Comparison of ENCODE assay signal across 12 cellular contexts in genomic region chr19:8655340-8655709, GRCh38. TPM values are rescaled to one million over a fixed set of nuclear protein-coding genes. Genes with fewer than 3 reads are reported as not detected.
DNase-seq lines count a peak whose midpoint lies in the region; ATAC-seq, FAIRE-seq and TF ChIP-seq lines count a peak whose summit lies in the region.
"Had no signal": no experiment of that assay in that cellular context is flagged by ENCODE, and none has a peak within 500 bp of the region (broad histone marks: within the 10 kb centered on the region; RNA-seq: fewer than 3 reads in every experiment).

No MANE protein-coding gene starts in this region.

- in situ Hi-C loops in K562 (cut with MboI) = loop anchor here (5.0 kb wide), 1 partner anchor 37 kb away; no protein-coding TSS in a partner anchor

- no peak overlapping the region for H3K4me2 ChIP-seq in K562 (ENCODE audit: insufficient read depth, low read length)

- H3K27me3 Mint-ChIP-seq in activated T-helper 1 cell treated with anti-CD3 and anti-CD28 coated beads, Interleukin-12 subunit alpha, Interleukin-12 subunit beta, Interleukin-2, Interleukin-4 antibody, amounts not matched to agents 30 ng/mL and 10 ng/mL and 1 ng/mL, durations not matched to agents 14 hours and 24 hours and 36 hours (ENCODE audit: insufficient read depth) = peaks cover 8% of the 10 kb centered on the region
- H3K27me3 Mint-ChIP-seq in activated CD4-positive, alpha-beta T cell treated with anti-CD3 and anti-CD28 coated beads, Interleukin-2, amount 10 ng/mL, durations not matched to agents 24 days and 14 days = peaks cover 3% of the 10 kb centered on the region

- POLR2A ChIA-PET in K562 (lab: Yijun Ruan, JAX) = no interaction called here

- no peaks in the 10 kb centered on the region for H3K79me2 ChIP-seq in K562 (ENCODE audit: control insufficient read depth, insufficient read depth, low read length)

- H3K36me3 ChIP-seq in K562 (ENCODE audit: control insufficient read depth, insufficient read depth, low read length) = no peaks in the 10 kb centered on the region

- ATAC-seq in K562 = peak; percentile 38
- ATAC-seq in GM18868 (IDR thresholded peaks at IDR 0.05; ENCODE audit: unreplicated experiment) = no peak

- no peaks in the 10 kb centered on the region for H3K9me1 ChIP-seq in K562 (ENCODE audit: control insufficient read depth, insufficient read depth, low read length)

- CTCF ChIA-PET in K562 (lab: Yijun Ruan, JAX; ENCODE audit: low intra/inter-chr PET ratio) = interaction anchor here (0.6 to 4.4 kb wide), 5 partner anchors 35 to 1141 kb away, joined by 3 to 50 read pairs (median 3); no protein-coding TSS in a partner anchor

- no peak overlapping the region for H2AFZ ChIP-seq in K562 (ENCODE audit: low read depth, low read length)

- H3K9ac ChIP-seq in K562 (ENCODE audit: insufficient read depth in 1 of 2, low read depth in 2 of 2, low read length in 2 of 2) = no peak overlapping the region

- peaks cover 5% of the 10 kb centered on the region for H3K4me1 Mint-ChIP-seq in activated T-helper 1 cell treated with anti-CD3 and anti-CD28 coated beads, Interleukin-12 subunit alpha, Interleukin-12 subunit beta, Interleukin-2, Interleukin-4 antibody, amounts not matched to agents 30 ng/mL and 10 ng/mL and 1 ng/mL, durations not matched to agents 14 hours and 24 hours and 36 hours (ENCODE audit: low read depth)
- peaks cover 9% of the 10 kb centered on the region for H3K4me1 Mint-ChIP-seq in activated CD4-positive, alpha-beta T cell treated with anti-CD3 and anti-CD28 coated beads, Interleukin-2, amount 10 ng/mL, durations not matched to agents 24 days and 14 days

- DNase-seq in activated T-helper 1 cell treated with Interleukin-2 at 50 U/mL for 16 hours (ENCODE audit: low read depth) = peak; percentile 24
- DNase-seq in activated T-helper 1 cell treated with anti-CD3 and anti-CD28 coated beads, Interleukin-12 subunit alpha, Interleukin-12 subunit beta, Interleukin-2, Interleukin-4 antibody, amounts not matched to agents 30 ng/mL and 10 ng/mL and 1 ng/mL, durations not matched to agents 14 hours and 24 hours and 36 hours (ENCODE audit: low spot score) = no peak
- DNase-seq in activated CD4-positive, alpha-beta T cell treated with anti-CD3 and anti-CD28 coated beads, Interleukin-2, amount 10 ng/mL, durations not matched to agents 24 days and 14 days = peak; percentile 70
- DNase-seq in K562 (ENCODE audit: extremely low read depth in 1 of 4, low spot score in 3 of 4) = peak in 2 of 4 experiments; percentile 21
- DNase-seq in stimulated activated naive CD4-positive, alpha-beta T cell treated with Interleukin-2 at 50 U/mL for 16 hours (lab: John Stamatoyannopoulos, UW) = peak; percentile 24
- no peak for DNase-seq in midbrain (lab: John Stamatoyannopoulos, UW)
- no peak for DNase-seq in NOMO-1 (lab: John Stamatoyannopoulos, UW; ENCODE audit: unreplicated experiment in 2 of 2)
- DNase-seq: NCI-H187 treated with DMSO at 0.1 percent for 48 hours had no signal

- H3K4me3 ChIP-seq in K562 = no peak overlapping the region

- no peaks in the 10 kb centered on the region for H4K20me1 ChIP-seq in K562 (replicated peaks; ENCODE audit: control insufficient read depth, insufficient read depth, low read length)

- H3K4me3 Mint-ChIP-seq in activated T-helper 1 cell treated with anti-CD3 and anti-CD28 coated beads, Interleukin-12 subunit alpha, Interleukin-12 subunit beta, Interleukin-2, Interleukin-4 antibody, amounts not matched to agents 30 ng/mL and 10 ng/mL and 1 ng/mL, durations not matched to agents 14 hours and 24 hours and 36 hours = no peak overlapping the region
- H3K4me3 Mint-ChIP-seq in activated CD4-positive, alpha-beta T cell treated with anti-CD3 and anti-CD28 coated beads, Interleukin-2, amount 10 ng/mL, durations not matched to agents 24 days and 14 days = peak overlapping the region; percentile 8

- TF ChIP-seq EP300 in K562 (IDR thresholded peaks at IDR 0.05; ENCODE audit: low read length) = no peak

- H3K27ac ChIP-seq in K562 (ENCODE audit: extremely low read depth, low read depth, low read length) = no peak overlapping the region

- H3K27me3 ChIP-seq in K562 (ENCODE audit: control insufficient read depth in 2 of 2, insufficient read depth in 2 of 2, low read length in 2 of 2) = peaks cover 0 to 20% of the 10 kb centered on the region in 2 experiments; a peak in 3 of 5 replicates

- no peak for TF ChIP-seq CTCF in K562 (IDR thresholded peaks at IDR 0.05 in 2 of 3, conservative IDR thresholded peaks at IDR 0.05 in 1 of 3; ENCODE audit: insufficient read depth in 2 of 3, low read depth in 1 of 3, low read length in 3 of 3)

- TF ChIP-seq POLR2A in K562 (conservative IDR thresholded peaks at IDR 0.05) = no peak

- TF ChIP-seq RAD21 in K562 (CRISPR knock-in tag; conservative IDR thresholded peaks at IDR 0.05 in 1 of 2, IDR thresholded peaks at IDR 0.05 in 1 of 2) = no peak

- no peaks in the 10 kb centered on the region for H3K9me3 Mint-ChIP-seq in activated T-helper 1 cell treated with anti-CD3 and anti-CD28 coated beads, Interleukin-12 subunit alpha, Interleukin-12 subunit beta, Interleukin-2, Interleukin-4 antibody, amounts not matched to agents 30 ng/mL and 10 ng/mL and 1 ng/mL, durations not matched to agents 14 hours and 24 hours and 36 hours
- no peaks in the 10 kb centered on the region for H3K9me3 Mint-ChIP-seq in activated CD4-positive, alpha-beta T cell treated with anti-CD3 and anti-CD28 coated beads, Interleukin-2, amount 10 ng/mL, durations not matched to agents 24 days and 14 days

- intact Hi-C loops in activated T-helper 1 cell treated with anti-CD3 and anti-CD28 coated beads, Interleukin-12 subunit alpha, Interleukin-12 subunit beta, Interleukin-2, Interleukin-4 antibody, amounts not matched to agents 30 ng/mL and 10 ng/mL and 1 ng/mL, durations not matched to agents 14 hours and 24 hours and 36 hours (cut with micrococcal nuclease) = loop anchor here (2.0 kb wide), 2 partner anchors 47 to 177 kb away; partner anchors contain the start of genes MBD3L1 and ZNF558
- intact Hi-C loops in activated CD4-positive, alpha-beta T cell treated with anti-CD3 and anti-CD28 coated beads, Interleukin-2, amount 10 ng/mL, durations not matched to agents 24 days and 14 days (cut with micrococcal nuclease) = loop anchor here (2.0 kb wide), 1 partner anchor 425 kb away; no protein-coding TSS in a partner anchor
- intact Hi-C loops in K562 (cut with micrococcal nuclease) = no loop called here

- WGBS in K562 (ENCODE audit: insufficient coverage, low coverage, missing lambda C conversion rate) = 0% methylated on average over 9 of the region's 12 CpGs

- H3K4me1 ChIP-seq in K562 (replicated peaks in 1 of 2; ENCODE audit: control insufficient read depth in 2 of 2, insufficient read depth in 2 of 2, low read length in 2 of 2) = peaks cover 0 to 6% of the 10 kb centered on the region in 2 experiments; a peak in 3 of 5 replicates

- H3K27ac Mint-ChIP-seq in activated T-helper 1 cell treated with anti-CD3 and anti-CD28 coated beads, Interleukin-12 subunit alpha, Interleukin-12 subunit beta, Interleukin-2, Interleukin-4 antibody, amounts not matched to agents 30 ng/mL and 10 ng/mL and 1 ng/mL, durations not matched to agents 14 hours and 24 hours and 36 hours = no peak overlapping the region
- no peak overlapping the region for H3K27ac Mint-ChIP-seq in activated CD4-positive, alpha-beta T cell treated with anti-CD3 and anti-CD28 coated beads, Interleukin-2, amount 10 ng/mL, durations not matched to agents 24 days and 14 days

- H3K9me3 ChIP-seq in K562 (replicated peaks; ENCODE audit: control insufficient read depth, insufficient read depth, low read depth, low read length) = no peaks in the 10 kb centered on the region

- no peaks in the 10 kb centered on the region for H3K36me3 Mint-ChIP-seq in activated T-helper 1 cell treated with anti-CD3 and anti-CD28 coated beads, Interleukin-12 subunit alpha, Interleukin-12 subunit beta, Interleukin-2, Interleukin-4 antibody, amounts not matched to agents 30 ng/mL and 10 ng/mL and 1 ng/mL, durations not matched to agents 14 hours and 24 hours and 36 hours (ENCODE audit: low read depth)
- H3K36me3 Mint-ChIP-seq in activated CD4-positive, alpha-beta T cell treated with anti-CD3 and anti-CD28 coated beads, Interleukin-2, amount 10 ng/mL, durations not matched to agents 24 days and 14 days (ENCODE audit: low read depth) = no peaks in the 10 kb centered on the region

- no TSS peak for BruUV-seq in K562 (replicated peaks; lab: Mats Ljungman, UMichigan)

- no peak for FAIRE-seq in K562 (lab: Jason Lieb, UNC)

RNA-seq across cellular contexts. Expression of gene NFILZ, which starts 24.9 kb away (rescaled TPM):
- total RNA-seq in activated T-helper 1 cell treated with anti-CD3 and anti-CD28 coated beads, Interleukin-12 subunit alpha, Interleukin-12 subunit beta, Interleukin-2, Interleukin-4 antibody, amounts not matched to agents 30 ng/mL and 10 ng/mL and 1 ng/mL, durations not matched to agents 14 hours and 24 hours and 36 hours = not detected in 2 replicates
- total RNA-seq in activated CD4-positive, alpha-beta T cell treated with anti-CD3 and anti-CD28 coated beads, Interleukin-2, amount 10 ng/mL, durations not matched to agents 24 days and 14 days = not detected in 2 replicates
- total RNA-seq in K562 (2011; cell fraction: chromatin; rRNA removed; ENCODE audit: low replicate concordance) = not detected in 2 replicates
- not detected in 2 replicates for total RNA-seq in K562 (2011; cell fraction: nucleolus; rRNA removed)
- not detected in 2 replicates for total RNA-seq in K562 (2011; cell fraction: nucleoplasm; rRNA removed)
- total RNA-seq in K562 (2014; rRNA removed) (not detected in 2 replicates), K562 (2014; rRNA removed; fragmentation: Illumina TruSeq; extraction: Trizol) (not detected in 2 replicates), K562 (2015; rRNA removed; fragmentation: Illumina TruSeq; extraction: Trizol) (not detected in 2 replicates), K562 (2021) (not detected in 2 replicates)
- polyA plus RNA-seq in K562 (2011; rRNA removed) (not detected in 2 replicates), K562 (2014; fragmentation: Illumina TruSeq; extraction: Trizol) (not detected in 2 replicates), K562 (2014; fragmentation: Nextera tagmentation; extraction: Ambion mirVana) (not detected), K562 (2014; rRNA removed) (not detected in 2 replicates)
- not detected in 2 replicates for polyA plus RNA-seq in K562 (2011; cell fraction: cytosol; rRNA removed)
- polyA plus RNA-seq in K562 (2011; cell fraction: nucleus; rRNA removed) = not detected in 2 replicates
- polyA plus RNA-seq in K562 (2012) = not detected in 2 replicates
- not detected in 2 replicates for polyA minus RNA-seq in K562 (2011; rRNA and poly(A)+ RNA removed)
- polyA minus RNA-seq in K562 (2011; cell fraction: cytosol; rRNA and poly(A)+ RNA removed) = not detected in 2 replicates
- polyA minus RNA-seq in K562 (2011; cell fraction: nucleus; rRNA and poly(A)+ RNA removed) = not detected in 2 replicates
- total RNA-seq: dermis blood vessel endothelial cell, sciatic nerve had no signal
- polyA plus RNA-seq: AG04450 had no signal

RNA-seq across cellular contexts. Expression of gene ACTL9, which starts 43.3 kb away (rescaled TPM):
- total RNA-seq in activated T-helper 1 cell treated with anti-CD3 and anti-CD28 coated beads, Interleukin-12 subunit alpha, Interleukin-12 subunit beta, Interleukin-2, Interleukin-4 antibody, amounts not matched to agents 30 ng/mL and 10 ng/mL and 1 ng/mL, durations not matched to agents 14 hours and 24 hours and 36 hours = not detected in 2 replicates
- not detected in 2 replicates for total RNA-seq in activated CD4-positive, alpha-beta T cell treated with anti-CD3 and anti-CD28 coated beads, Interleukin-2, amount 10 ng/mL, durations not matched to agents 24 days and 14 days
- not detected in 2 replicates for total RNA-seq in K562 (2011; cell fraction: chromatin; rRNA removed; ENCODE audit: low replicate concordance)
- total RNA-seq in K562 (2011; cell fraction: nucleolus; rRNA removed) = not detected in 2 replicates
- not detected in 2 replicates for total RNA-seq in K562 (2011; cell fraction: nucleoplasm; rRNA removed)
- total RNA-seq in K562 (2014; rRNA removed) (not detected in 2 replicates), K562 (2014; rRNA removed; fragmentation: Illumina TruSeq; extraction: Trizol) (not detected in 2 replicates), K562 (2015; rRNA removed; fragmentation: Illumina TruSeq; extraction: Trizol) (not detected in 2 replicates), K562 (2021) (not detected in 2 replicates)
- polyA plus RNA-seq in K562 (2011; rRNA removed) (not detected in 2 replicates), K562 (2014; fragmentation: Illumina TruSeq; extraction: Trizol) (not detected in 2 replicates), K562 (2014; fragmentation: Nextera tagmentation; extraction: Ambion mirVana) (not detected), K562 (2014; rRNA removed) (not detected in 2 replicates)
- not detected in 2 replicates for polyA plus RNA-seq in K562 (2011; cell fraction: cytosol; rRNA removed)
- not detected in 2 replicates for polyA plus RNA-seq in K562 (2011; cell fraction: nucleus; rRNA removed)
- polyA plus RNA-seq in K562 (2012) = 0.33 and 0.72 TPM in 2 replicates
- not detected in 2 replicates for polyA minus RNA-seq in K562 (2011; rRNA and poly(A)+ RNA removed)
- polyA minus RNA-seq in K562 (2011; cell fraction: cytosol; rRNA and poly(A)+ RNA removed) = not detected in 2 replicates
- not detected in 2 replicates for polyA minus RNA-seq in K562 (2011; cell fraction: nucleus; rRNA and poly(A)+ RNA removed)
- total RNA-seq: dermis blood vessel endothelial cell, sciatic nerve had no signal
- polyA plus RNA-seq: AG04450 had no signal

RNA-seq across cellular contexts. Expression of gene ADAMTS10, which starts 44.8 kb away (rescaled TPM):
- 3.2 and 3.3 TPM in 2 replicates for total RNA-seq in activated T-helper 1 cell treated with anti-CD3 and anti-CD28 coated beads, Interleukin-12 subunit alpha, Interleukin-12 subunit beta, Interleukin-2, Interleukin-4 antibody, amounts not matched to agents 30 ng/mL and 10 ng/mL and 1 ng/mL, durations not matched to agents 14 hours and 24 hours and 36 hours
- 2.4 and 2.5 TPM in 2 replicates for total RNA-seq in activated CD4-positive, alpha-beta T cell treated with anti-CD3 and anti-CD28 coated beads, Interleukin-2, amount 10 ng/mL, durations not matched to agents 24 days and 14 days
- total RNA-seq in K562 (2011; cell fraction: chromatin; rRNA removed; ENCODE audit: low replicate concordance) = 2.3 and 5.9 TPM in 2 replicates
- 2.6 and 5.5 TPM in 2 replicates for total RNA-seq in K562 (2011; cell fraction: nucleolus; rRNA removed)
- 2.8 and 3.6 TPM in 2 replicates for total RNA-seq in K562 (2011; cell fraction: nucleoplasm; rRNA removed)
- total RNA-seq in K562 (2014; rRNA removed) = 0.33 and 0.41 TPM in 2 replicates
- not detected in 2 replicates for total RNA-seq in K562 (2014; rRNA removed; fragmentation: Illumina TruSeq; extraction: Trizol)
- 0.30 and 0.33 TPM in 2 replicates for total RNA-seq in K562 (2015; rRNA removed; fragmentation: Illumina TruSeq; extraction: Trizol)
- 0.29 and 1.2 TPM in 2 replicates for total RNA-seq in K562 (2021)
- polyA plus RNA-seq in K562 (2011; rRNA removed) = 0.28 and 0.57 TPM in 2 replicates
- 0.72 and 1.2 TPM in 2 replicates for polyA plus RNA-seq in K562 (2011; cell fraction: cytosol; rRNA removed)
- polyA plus RNA-seq in K562 (2011; cell fraction: nucleus; rRNA removed) = 3.7 and 14.1 TPM in 2 replicates
- 0.76 and 1.1 TPM in 2 replicates for polyA plus RNA-seq in K562 (2012)
- 0.30 TPM in 1 of 2 replicates, not detected in the other for polyA plus RNA-seq in K562 (2014; fragmentation: Illumina TruSeq; extraction: Trizol)
- polyA plus RNA-seq in K562 (2014; fragmentation: Nextera tagmentation; extraction: Ambion mirVana) = not detected
- polyA plus RNA-seq in K562 (2014; rRNA removed) = 0.84 and 1.8 TPM in 2 replicates
- polyA minus RNA-seq in K562 (2011; rRNA and poly(A)+ RNA removed) = 0.30 and 0.53 TPM in 2 replicates
- polyA minus RNA-seq in K562 (2011; cell fraction: cytosol; rRNA and poly(A)+ RNA removed) = 1.4 TPM in 1 of 2 replicates, not detected in the other
- polyA minus RNA-seq in K562 (2011; cell fraction: nucleus; rRNA and poly(A)+ RNA removed) = 1.8 and 6.3 TPM in 2 replicates

Comparison
In these comparisons a context has a peak if more than half of its experiments do, and no peak if none do; other contexts are left out.
1. DNase-seq: peak in activated T-helper 1 cell treated with Interleukin-2 at 50 U/mL for 16 hours (single experiment), activated CD4-positive, alpha-beta T cell treated with anti-CD3 and anti-CD28 coated beads, Interleukin-2, amount 10 ng/mL, durations not matched to agents 24 days and 14 days (single experiment) and stimulated activated naive CD4-positive, alpha-beta T cell treated with Interleukin-2 at 50 U/mL for 16 hours (single experiment); none in activated T-helper 1 cell treated with anti-CD3 and anti-CD28 coated beads, Interleukin-12 subunit alpha, Interleukin-12 subunit beta, Interleukin-2, Interleukin-4 antibody, amounts not matched to agents 30 ng/mL and 10 ng/mL and 1 ng/mL, durations not matched to agents 14 hours and 24 hours and 36 hours (single experiment), midbrain (single experiment) and NOMO-1 (0 of 2).